1 cellular context compared by ENCODE assay signal in genomic region chr12:96228566-96229248, GRCh38.
TF ChIP-seq lines count a peak whose summit lies in the region.

No MANE protein-coding gene starts in this region.

TF ChIP-seq in HEK293, 187 proteins besides CTCF, POLR2A, EP300 and RAD21 (continued from another document):
- TF ChIP-seq REST (tag by site-specific recombination; IDR thresholded peaks at IDR 0.05) (peak; percentile 60), MEIS1 (CRISPR knock-in tag; IDR thresholded peaks at IDR 0.05; ENCODE audit: borderline replicate concordance) (no peak), PRDM1 (tag by site-specific recombination; IDR thresholded peaks at IDR 0.05) (no peak)
